18 cellular contexts compared by ENCODE assay signal in genomic region chr2:130313812-130314334, GRCh38. TPM values are rescaled to one million over a fixed set of nuclear protein-coding genes. Genes with fewer than 3 reads are reported as not detected.
DNase-seq lines count a peak whose midpoint lies in the region; ATAC-seq and TF ChIP-seq lines count a peak whose summit lies in the region.
"Had no signal": no experiment of that assay in that cellular context is flagged by ENCODE, and none has a peak within 500 bp of the region (broad histone marks: within the 10 kb centered on the region; RNA-seq: fewer than 3 reads in every experiment).

No MANE protein-coding gene starts in this region.

- 0 out of 2 replicates have a peak, but pooled peaks have one; percentile 23 for ATAC-seq in Panc1

- H3K9me3 Mint-ChIP-seq in activated CD4-positive, alpha-beta T cell treated with anti-CD3 and anti-CD28 coated beads, Interleukin-2, amount 10 ng/mL, durations not matched to agents 24 days and 14 days: no peaks in the 10 kb centered on the region
- H3K9me3 Mint-ChIP-seq: CD4-positive, alpha-beta memory T cell had no signal

- no peaks in the 10 kb centered on the region for H3K79me1 ChIP-seq in neuronal stem cell (ENCODE audit: low read depth, low read length)

- H3K36me3 Mint-ChIP-seq in activated CD4-positive, alpha-beta T cell treated with anti-CD3 and anti-CD28 coated beads, Interleukin-2, amount 10 ng/mL, durations not matched to agents 24 days and 14 days (ENCODE audit: low read depth): no peaks in the 10 kb centered on the region
- H3K36me3 Mint-ChIP-seq: CD4-positive, alpha-beta memory T cell had no signal

- H3K36me3 ChIP-seq in Panc1 (ENCODE audit: control insufficient read depth, insufficient read depth, low read length) (no peaks in the 10 kb centered on the region), neuronal stem cell (replicated peaks in 1 of 2; ENCODE audit: control insufficient read depth in 2 of 2, insufficient read depth in 2 of 2, low read length in 2 of 2) (no peaks in the 10 kb centered on the region)

- intact Hi-C loops in activated CD4-positive, alpha-beta T cell treated with anti-CD3 and anti-CD28 coated beads, Interleukin-2, amount 10 ng/mL, durations not matched to agents 24 days and 14 days (cut with micrococcal nuclease): no loop called here
- intact Hi-C loops in Panc1 (cut with micrococcal nuclease; ENCODE audit: unreplicated experiment): no loop called here

- CTCF ChIA-PET in Panc1 (lab: Charles Lee): interaction anchor here (0.8 kb wide), 1 partner anchor 73 kb away, joined by 10 read pairs; no protein-coding TSS in a partner anchor

- H3K27ac Mint-ChIP-seq in activated CD4-positive, alpha-beta T cell treated with anti-CD3 and anti-CD28 coated beads, Interleukin-2, amount 10 ng/mL, durations not matched to agents 24 days and 14 days: no peak overlapping the region
- H3K27ac Mint-ChIP-seq: CD4-positive, alpha-beta memory T cell had no signal

- H3K4ac ChIP-seq in neuronal stem cell (ENCODE audit: low read length): peak overlapping the region; percentile 66

- no peaks in the 10 kb centered on the region for H3K4me1 Mint-ChIP-seq in activated CD4-positive, alpha-beta T cell treated with anti-CD3 and anti-CD28 coated beads, Interleukin-2, amount 10 ng/mL, durations not matched to agents 24 days and 14 days
- H3K4me1 Mint-ChIP-seq: CD4-positive, alpha-beta memory T cell had no signal

- no peak overlapping the region for H2AFZ ChIP-seq in neuronal stem cell (ENCODE audit: low read length)

- POLR2A ChIA-PET in Panc1 (lab: Charles Lee): no interaction called here

- TF ChIP-seq CTCF in Panc1 (IDR thresholded peaks at IDR 0.05): no peak
- TF ChIP-seq CTCF in GM13976 (IDR thresholded peaks at IDR 0.05; ENCODE audit: borderline replicate concordance, control extremely low read depth, extremely low read depth, insufficient read depth, missing control alignments): no peak

- H3K14ac ChIP-seq in neuronal stem cell (ENCODE audit: low read length): peak overlapping the region; percentile 89

- H3K4me2 ChIP-seq in neuronal stem cell (ENCODE audit: insufficient read depth, low read length, poor library complexity, severe bottlenecking): no peak overlapping the region
- H3K4me2 ChIP-seq: A549 had no signal

- no peaks in the 10 kb centered on the region for H3K27me3 Mint-ChIP-seq in activated CD4-positive, alpha-beta T cell treated with anti-CD3 and anti-CD28 coated beads, Interleukin-2, amount 10 ng/mL, durations not matched to agents 24 days and 14 days

- no peak overlapping the region for H2BK5ac ChIP-seq in neuronal stem cell (ENCODE audit: low read length)

- peak overlapping the region; percentile 93 for H3K23ac ChIP-seq in neuronal stem cell (ENCODE audit: low read depth, low read length, poor library complexity)

- peak; percentile 43 for DNase-seq in activated CD4-positive, alpha-beta T cell treated with anti-CD3 and anti-CD28 coated beads, Interleukin-2, amount 10 ng/mL, durations not matched to agents 24 days and 14 days
- DNase-seq in activated CD4-positive, alpha-beta T cell treated with anti-CD3 and anti-CD28 coated beads, Interleukin-2, amount 50 U/mL, for 48 hours: no peak
- no peak for DNase-seq in Panc1 (ENCODE audit: low read depth, low spot score)
- DNase-seq in neuronal stem cell (ENCODE audit: low spot score): no peak
- no peak for DNase-seq in NCI-H82 (lab: John Stamatoyannopoulos, UW)
- DNase-seq in NCI-H1436 (lab: John Stamatoyannopoulos, UW): no peak
- DNase-seq in GM13976 (ENCODE audit: low spot score): no peak
- DNase-seq: 8988T; C1 segment of cervical spinal cord; Calu3; CD4-positive, alpha-beta memory T cell; DMS53; DMS79 treated with DMSO at 0.1 percent for 48 hours; GF-D8; GOT3; H7; HCEC 1CT had no signal

- H3K18ac ChIP-seq in neuronal stem cell (ENCODE audit: low read length): peak overlapping the region; percentile 80

- H2BK15ac ChIP-seq in neuronal stem cell (ENCODE audit: low read length): peak overlapping the region; percentile 58

- H2AK5ac ChIP-seq in neuronal stem cell (ENCODE audit: low read depth, low read length): peak overlapping the region; percentile 88

- H3K27me3 ChIP-seq in Panc1 (ENCODE audit: control insufficient read depth, insufficient read depth, low read length): peaks cover 6% of the 10 kb centered on the region
- peaks cover 0 to 19% (median 0%) of the 10 kb centered on the region in 3 experiments for H3K27me3 ChIP-seq in neuronal stem cell (ENCODE audit: control insufficient read depth in 3 of 3, insufficient read depth in 3 of 3, low read depth in 1 of 3, low read length in 3 of 3)

- H3K4me3 ChIP-seq in Panc1 (ENCODE audit: low read depth in 2 of 2, low read length in 2 of 2) (no peak overlapping the region), neuronal stem cell (ENCODE audit: low read length in 2 of 2) (no peak overlapping the region)
- H3K4me3 ChIP-seq: A549 had no signal

- H2BK12ac ChIP-seq in neuronal stem cell (ENCODE audit: low read length): no peak overlapping the region

- in situ Hi-C loops in Panc1 (cut with HindIII; ENCODE audit: low pct_unique_long_range_greater_than_20kb, low sequenced_read_pairs): no loop called here
- in situ Hi-C loops in GM13976 (cut with MboI; ENCODE audit: low sequenced_read_pairs, unreplicated experiment): no loop called here

- H2BK120ac ChIP-seq in neuronal stem cell (ENCODE audit: low read depth, low read length): no peak overlapping the region

- no CpG with 5 or more reads among the region's 12 CpGs for WGBS in neuronal stem cell (ENCODE audit: extremely low coverage in 2 of 2, insufficient read length in 2 of 2, insufficient replicate concordance in 1 of 2), 2 donors

- no peak overlapping the region for H3K9ac ChIP-seq in neuronal stem cell (ENCODE audit: low read depth, low read length, poor library complexity)

- no peaks in the 10 kb centered on the region for H3K9me3 ChIP-seq in Panc1 (ENCODE audit: control insufficient read depth, insufficient read depth, low read depth, low read length)
- no peaks in the 10 kb centered on the region for H3K9me3 ChIP-seq in neuronal stem cell (replicated peaks in 1 of 2; ENCODE audit: control insufficient read depth in 2 of 2, insufficient read depth in 1 of 2, low read depth in 1 of 2, low read length in 2 of 2)
- H3K9me3 ChIP-seq: A549 had no signal

- BruUV-seq in Panc1 (replicated peaks; lab: Mats Ljungman, UMichigan): no TSS peak

- peak overlapping the region; percentile 72 for H4K91ac ChIP-seq in neuronal stem cell (ENCODE audit: low read depth, low read length, poor library complexity)

- H3K4me1 ChIP-seq in Panc1 (ENCODE audit: control insufficient read depth, insufficient read depth, low read length) (no peaks in the 10 kb centered on the region; the same call in 1 of the 2 replicates), neuronal stem cell (ENCODE audit: control insufficient read depth in 2 of 2, insufficient read depth in 1 of 2, low read depth in 1 of 2, low read length in 2 of 2) (no peaks in the 10 kb centered on the region)
- H3K4me1 ChIP-seq: A549 had no signal

- peak overlapping the region; percentile 43 for H4K8ac ChIP-seq in neuronal stem cell (ENCODE audit: low read depth, low read length)

- no peak overlapping the region for H3K27ac ChIP-seq in Panc1 (ENCODE audit: low read length)
- no peak overlapping the region for H3K27ac ChIP-seq in neuronal stem cell (replicated peaks; ENCODE audit: low read length)
- H3K27ac ChIP-seq: A549 had no signal

- no peak overlapping the region for H3K4me3 Mint-ChIP-seq in activated CD4-positive, alpha-beta T cell treated with anti-CD3 and anti-CD28 coated beads, Interleukin-2, amount 10 ng/mL, durations not matched to agents 24 days and 14 days
- H3K4me3 Mint-ChIP-seq: CD4-positive, alpha-beta memory T cell had no signal

RNA-seq across cellular contexts. Expression of gene IMP4, which starts 28.8 kb away (rescaled TPM):
- 177 and 178 TPM in 2 replicates for total RNA-seq in activated CD4-positive, alpha-beta T cell treated with anti-CD3 and anti-CD28 coated beads, Interleukin-2, amount 10 ng/mL, durations not matched to agents 24 days and 14 days
- total RNA-seq in Panc1 (2021; ENCODE audit: unreplicated experiment): 104 TPM
- 162 TPM for polyA plus RNA-seq in Panc1 (2012; ENCODE audit: insufficient read length)
- polyA plus RNA-seq in neuronal stem cell (2013, experiment 1 of 2): 49.5 TPM
- 45.4 TPM for polyA plus RNA-seq in neuronal stem cell (2013, experiment 2 of 2)

RNA-seq across cellular contexts. Expression of gene PTPN18, which starts 42.0 kb away (rescaled TPM):
- 61.7 and 61.9 TPM in 2 replicates for total RNA-seq in activated CD4-positive, alpha-beta T cell treated with anti-CD3 and anti-CD28 coated beads, Interleukin-2, amount 10 ng/mL, durations not matched to agents 24 days and 14 days
- 35.3 TPM for total RNA-seq in Panc1 (2021; ENCODE audit: unreplicated experiment)
- 27.4 TPM for polyA plus RNA-seq in Panc1 (2012; ENCODE audit: insufficient read length)
- polyA plus RNA-seq in neuronal stem cell (2013, experiment 1 of 2): 24.7 TPM
- 25.2 TPM for polyA plus RNA-seq in neuronal stem cell (2013, experiment 2 of 2)
